2 cellular contexts compared by ENCODE assay signal in genomic region chr2:20661981-20662937, GRCh38.
TF ChIP-seq lines count a peak whose summit lies in the region.

No MANE protein-coding gene starts in this region.

TF ChIP-seq in GM23338, 12 proteins besides CTCF, POLR2A, EP300 and RAD21:
- TF ChIP-seq JUNB (IDR thresholded peaks at IDR 0.05; ENCODE audit: unreplicated experiment), result no peak
- no peak for TF ChIP-seq ZNF331 (CRISPR knock-in tag; IDR thresholded peaks at IDR 0.05; ENCODE audit: low read depth)
- TF ChIP-seq ZNF114 (CRISPR knock-in tag; IDR thresholded peaks at IDR 0.05), result no peak
- no peak for TF ChIP-seq NANOG (IDR thresholded peaks at IDR 0.05; ENCODE audit: borderline replicate concordance)
- TF ChIP-seq, protein P1, sequence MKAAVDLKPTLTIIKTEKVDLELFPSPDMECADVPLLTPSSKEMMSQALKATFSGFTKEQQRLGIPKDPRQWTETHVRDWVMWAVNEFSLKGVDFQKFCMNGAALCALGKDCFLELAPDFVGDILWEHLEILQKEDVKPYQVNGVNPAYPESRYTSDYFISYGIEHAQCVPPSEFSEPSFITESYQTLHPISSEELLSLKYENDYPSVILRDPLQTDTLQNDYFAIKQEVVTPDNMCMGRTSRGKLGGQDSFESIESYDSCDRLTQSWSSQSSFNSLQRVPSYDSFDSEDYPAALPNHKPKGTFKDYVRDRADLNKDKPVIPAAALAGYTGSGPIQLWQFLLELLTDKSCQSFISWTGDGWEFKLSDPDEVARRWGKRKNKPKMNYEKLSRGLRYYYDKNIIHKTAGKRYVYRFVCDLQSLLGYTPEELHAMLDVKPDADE (IDR thresholded peaks at IDR 0.05), result no peak
- TF ChIP-seq CREB1 (CRISPR knock-in tag; IDR thresholded peaks at IDR 0.05; ENCODE audit: low read depth), result no peak
- no peak for TF ChIP-seq POLR2AphosphoS5 (IDR thresholded peaks at IDR 0.05; ENCODE audit: low read depth)
- no peak for TF ChIP-seq STAT1 (IDR thresholded peaks at IDR 0.05; ENCODE audit: unreplicated experiment)
- TF ChIP-seq EZH2phosphoT487 (IDR thresholded peaks at IDR 0.05; ENCODE audit: unreplicated experiment), result no peak
- TF ChIP-seq, protein P2, sequence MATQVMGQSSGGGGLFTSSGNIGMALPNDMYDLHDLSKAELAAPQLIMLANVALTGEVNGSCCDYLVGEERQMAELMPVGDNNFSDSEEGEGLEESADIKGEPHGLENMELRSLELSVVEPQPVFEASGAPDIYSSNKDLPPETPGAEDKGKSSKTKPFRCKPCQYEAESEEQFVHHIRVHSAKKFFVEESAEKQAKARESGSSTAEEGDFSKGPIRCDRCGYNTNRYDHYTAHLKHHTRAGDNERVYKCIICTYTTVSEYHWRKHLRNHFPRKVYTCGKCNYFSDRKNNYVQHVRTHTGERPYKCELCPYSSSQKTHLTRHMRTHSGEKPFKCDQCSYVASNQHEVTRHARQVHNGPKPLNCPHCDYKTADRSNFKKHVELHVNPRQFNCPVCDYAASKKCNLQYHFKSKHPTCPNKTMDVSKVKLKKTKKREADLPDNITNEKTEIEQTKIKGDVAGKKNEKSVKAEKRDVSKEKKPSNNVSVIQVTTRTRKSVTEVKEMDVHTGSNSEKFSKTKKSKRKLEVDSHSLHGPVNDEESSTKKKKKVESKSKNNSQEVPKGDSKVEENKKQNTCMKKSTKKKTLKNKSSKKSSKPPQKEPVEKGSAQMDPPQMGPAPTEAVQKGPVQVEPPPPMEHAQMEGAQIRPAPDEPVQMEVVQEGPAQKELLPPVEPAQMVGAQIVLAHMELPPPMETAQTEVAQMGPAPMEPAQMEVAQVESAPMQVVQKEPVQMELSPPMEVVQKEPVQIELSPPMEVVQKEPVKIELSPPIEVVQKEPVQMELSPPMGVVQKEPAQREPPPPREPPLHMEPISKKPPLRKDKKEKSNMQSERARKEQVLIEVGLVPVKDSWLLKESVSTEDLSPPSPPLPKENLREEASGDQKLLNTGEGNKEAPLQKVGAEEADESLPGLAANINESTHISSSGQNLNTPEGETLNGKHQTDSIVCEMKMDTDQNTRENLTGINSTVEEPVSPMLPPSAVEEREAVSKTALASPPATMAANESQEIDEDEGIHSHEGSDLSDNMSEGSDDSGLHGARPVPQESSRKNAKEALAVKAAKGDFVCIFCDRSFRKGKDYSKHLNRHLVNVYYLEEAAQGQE (IDR thresholded peaks at IDR 0.05; ENCODE audit: unreplicated experiment), result no peak
- TF ChIP-seq EZH2 (IDR thresholded peaks at IDR 0.05; ENCODE audit: low read depth, unreplicated experiment), result no peak

TF ChIP-seq in K562, 482 proteins besides CTCF, POLR2A, EP300 and RAD21:
- TF ChIP-seq HDAC2 (IDR thresholded peaks at IDR 0.05), result no peak
- no peak for TF ChIP-seq C11orf30 (IDR thresholded peaks at IDR 0.05; ENCODE audit: low read depth)
- TF ChIP-seq CBX8 (IDR thresholded peaks at IDR 0.05; ENCODE audit: borderline replicate concordance, extremely low read depth, low read depth, low read length, poor library complexity, severe bottlenecking), result no peak
- TF ChIP-seq KLF1 (tag; IDR thresholded peaks at IDR 0.05), result no peak
- TF ChIP-seq SMARCE1 (IDR thresholded peaks at IDR 0.05), result no peak
- no peak for TF ChIP-seq ZNF764 (CRISPR knock-in tag; IDR thresholded peaks at IDR 0.05; ENCODE audit: low read depth)
- TF ChIP-seq CTBP1 (IDR thresholded peaks at IDR 0.05; ENCODE audit: borderline replicate concordance), result no peak
- no peak for TF ChIP-seq MCM7 (IDR thresholded peaks at IDR 0.05)
- TF ChIP-seq POLR3A (IDR thresholded peaks at IDR 0.05; ENCODE audit: borderline replicate concordance, extremely low read depth, insufficient read depth, insufficient read length), result no peak
- no peak for TF ChIP-seq CBX3 (IDR thresholded peaks at IDR 0.05; ENCODE audit: borderline replicate concordance in 1 of 2, low read length in 2 of 2)
- no peak for TF ChIP-seq CHD2 (IDR thresholded peaks at IDR 0.05; ENCODE audit: low read depth, low read length)
- no peak for TF ChIP-seq CCAR2 (IDR thresholded peaks at IDR 0.05; ENCODE audit: low read depth, low read length)
- TF ChIP-seq CBX1 (IDR thresholded peaks at IDR 0.05; ENCODE audit: low read depth), result no peak
- no peak for TF ChIP-seq BCLAF1 (IDR thresholded peaks at IDR 0.05; ENCODE audit: borderline replicate concordance in 1 of 2, control insufficient read depth in 1 of 2, low read depth in 2 of 2, low read length in 1 of 2)
- no peak for TF ChIP-seq NR1H2 (CRISPR knock-in tag; IDR thresholded peaks at IDR 0.05)
- no peak for TF ChIP-seq ZNF551 (CRISPR knock-in tag; IDR thresholded peaks at IDR 0.05)
- no peak for TF ChIP-seq BHLHE40 (IDR thresholded peaks at IDR 0.05; ENCODE audit: low read length)
